Comparison of ENCODE assay signal across 20 cellular contexts in genomic region chr2:231519975-231520555, GRCh38. TPM values are rescaled to one million over a fixed set of nuclear protein-coding genes. Genes with fewer than 3 reads are reported as not detected.
DNase-seq lines count a peak whose midpoint lies in the region; ATAC-seq and TF ChIP-seq lines count a peak whose summit lies in the region.
"Had no signal": no experiment of that assay in that cellular context is flagged by ENCODE, and none has a peak within 500 bp of the region (broad histone marks: within the 10 kb centered on the region; RNA-seq: fewer than 3 reads in every experiment).

No MANE protein-coding gene starts in this region.

- peak overlapping the region in 3 of 4 donors; percentile 2 to 51 (median 18) for H3K27ac ChIP-seq in body of pancreas
- H3K27ac ChIP-seq in mesenchymal stem cell (ENCODE audit: low read length, poor library complexity, severe bottlenecking): no peak overlapping the region
- no peak overlapping the region for H3K27ac ChIP-seq in sigmoid colon
- H3K27ac ChIP-seq: 22Rv1, HL-60 had no signal

- TF ChIP-seq POLR2A in body of pancreas (IDR thresholded peaks at IDR 0.05): no peak
- no peak for TF ChIP-seq POLR2A in sigmoid colon (IDR thresholded peaks at IDR 0.05)

- H3K4me2 ChIP-seq in mesenchymal stem cell (ENCODE audit: low read length, poor library complexity, severe bottlenecking): no peak overlapping the region

- peak; percentile 56 for ATAC-seq in body of pancreas

- peak; percentile 52 for DNase-seq in activated CD8-positive, alpha-beta memory T cell treated with anti-CD3 and anti-CD28 coated beads for 24 hours
- no peak for DNase-seq in activated CD8-positive, alpha-beta memory T cell treated with anti-CD3 and anti-CD28 coated beads, Interleukin-2, amount 50 U/mL, for 4 hours
- DNase-seq in body of pancreas: peak in 3 of 4 donors; percentile 34 to 57 (median 38)
- no peak for DNase-seq in mesenchymal stem cell
- DNase-seq in sigmoid colon: peak; percentile 30
- no peak for DNase-seq in NCI-H1417 (lab: John Stamatoyannopoulos, UW)
- no peak for DNase-seq in pons (ENCODE audit: low spot score)
- DNase-seq in dedifferentiated amniotic fluid mesenchymal stem cell (ENCODE audit: extremely low spot score): no peak
- DNase-seq: GDM1; H7; HFFc6; NCI-H1105; NCI-H1694; NK-92 treated with Interleukin-12 subunit alpha and Interleukin-12 subunit beta, amount 100 ng/mL, for 24 hours; Right ventricle myocardium superior had no signal

- H3K27me3 ChIP-seq in body of pancreas (no peaks in the 10 kb centered on the region), mesenchymal stem cell (ENCODE audit: control insufficient read depth in 1 of 2, insufficient read depth in 1 of 2, low read length in 2 of 2) (peaks cover 0 to 11% of the 10 kb centered on the region in 2 experiments), sigmoid colon (no peaks in the 10 kb centered on the region)

- H3K4me3 ChIP-seq in body of pancreas (no peak overlapping the region), mesenchymal stem cell (ENCODE audit: insufficient read depth in 1 of 2, low read depth in 1 of 2, low read length in 2 of 2) (no peak overlapping the region), sigmoid colon (no peak overlapping the region)

- H2BK120ac ChIP-seq in mesenchymal stem cell (ENCODE audit: low read depth, low read length): no peak overlapping the region

- peaks cover 41% of the 10 kb centered on the region for H3K4me1 ChIP-seq in body of pancreas
- H3K4me1 ChIP-seq in mesenchymal stem cell (ENCODE audit: control insufficient read depth, insufficient read depth, low read depth, low read length): no peaks in the 10 kb centered on the region
- peaks cover 0 to under 1% (median under 1%) of the 10 kb centered on the region in 4 donors for H3K4me1 ChIP-seq in sigmoid colon

- no peak overlapping the region for H2BK15ac ChIP-seq in mesenchymal stem cell (ENCODE audit: low read depth, poor library complexity, severe bottlenecking)

- 32 to 36% methylated on average over 4 of the region's 4 CpGs for WGBS in body of pancreas, 2 donors
- WGBS in mesenchymal stem cell: 77% methylated on average over 4 of the region's 4 CpGs
- 66 to 78% methylated on average over 4 of the region's 4 CpGs for WGBS in sigmoid colon, 2 donors

- no peaks in the 10 kb centered on the region for H3K79me1 ChIP-seq in mesenchymal stem cell (replicated peaks; ENCODE audit: low read length, poor library complexity, severe bottlenecking)

- no peak for TF ChIP-seq EP300 in sigmoid colon (IDR thresholded peaks at IDR 0.05)

- no peak overlapping the region for H3K9ac ChIP-seq in mesenchymal stem cell (ENCODE audit: low read length)

- H3K4ac ChIP-seq in mesenchymal stem cell (ENCODE audit: low read depth in 1 of 2, low read length in 2 of 2): no peak overlapping the region

- H2BK12ac ChIP-seq in mesenchymal stem cell (ENCODE audit: low read length in 2 of 2): no peak overlapping the region

- no peak overlapping the region for H2AK5ac ChIP-seq in mesenchymal stem cell (ENCODE audit: low read length, severe bottlenecking)

- H3K23ac ChIP-seq in mesenchymal stem cell (ENCODE audit: low read length in 2 of 2): no peak overlapping the region

- no peak overlapping the region for H4K91ac ChIP-seq in mesenchymal stem cell (ENCODE audit: low read length)

- H2AFZ ChIP-seq in mesenchymal stem cell (ENCODE audit: low read depth, low read length): no peak overlapping the region

- intact Hi-C loops in body of pancreas (cut with DNase I): no loop called here
- intact Hi-C loops in sigmoid colon (cut with DNase I): loop anchor here (5.0 kb wide), 1 partner anchor 37 kb away; no protein-coding TSS in a partner anchor

- H3K9me3 ChIP-seq in body of pancreas (no peaks in the 10 kb centered on the region), mesenchymal stem cell (ENCODE audit: control insufficient read depth, low read length) (no peaks in the 10 kb centered on the region), sigmoid colon (no peaks in the 10 kb centered on the region)

- TF ChIP-seq CTCF in body of pancreas (IDR thresholded peaks at IDR 0.05) (no peak), sigmoid colon (IDR thresholded peaks at IDR 0.05) (no peak)

- H3K36me3 ChIP-seq in body of pancreas (replicated peaks in 1 of 2; ENCODE audit: insufficient read depth in 1 of 2, low read depth in 2 of 2): no peaks in the 10 kb centered on the region
- no peaks in the 10 kb centered on the region for H3K36me3 ChIP-seq in mesenchymal stem cell (ENCODE audit: control insufficient read depth in 1 of 2, insufficient read depth in 2 of 2, low read depth in 1 of 2, low read length in 2 of 2)
- no peaks in the 10 kb centered on the region for H3K36me3 ChIP-seq in sigmoid colon

- H4K8ac ChIP-seq in mesenchymal stem cell (ENCODE audit: low read length): peak overlapping the region; percentile 64

- no peak overlapping the region for H2BK5ac ChIP-seq in mesenchymal stem cell (ENCODE audit: low read depth, low read length, poor library complexity, severe bottlenecking)

- H3K18ac ChIP-seq in mesenchymal stem cell (ENCODE audit: low read depth in 1 of 2, low read length in 2 of 2): no peak overlapping the region

- H3K14ac ChIP-seq in mesenchymal stem cell (ENCODE audit: low read length in 2 of 2): no peak overlapping the region

RNA-seq across cellular contexts. Expression of gene NMUR1, which starts 10.2 kb away (rescaled TPM):
- total RNA-seq in body of pancreas (1 to 10 TPM; 2.3 to 6.3 TPM), sigmoid colon (under 1 TPM in 3 of 4 donors, not detected in 1; 0.14 to 0.36 (median 0.16) TPM)
- polyA plus RNA-seq in mesenchymal stem cell (2013, experiment 1 of 2): 0.14 TPM
- 0.15 TPM for polyA plus RNA-seq in mesenchymal stem cell (2013, experiment 2 of 2)
- polyA plus RNA-seq in sigmoid colon: under 1 TPM in 2 of 3 donors, not detected in 1; 0.23 to 0.28 TPM
- total RNA-seq: HFFc6, LHCN-M2, NCI-H460 had no signal
- polyA plus RNA-seq: CD14-positive monocyte had no signal

RNA-seq across cellular contexts. Expression of gene NCL, which starts 55.8 kb away (rescaled TPM):
- 100 to 1,000 TPM; 108 to 159 TPM for total RNA-seq in body of pancreas
- 256 TPM for polyA plus RNA-seq in mesenchymal stem cell (2013, experiment 1 of 2)
- 256 TPM for polyA plus RNA-seq in mesenchymal stem cell (2013, experiment 2 of 2)
- total RNA-seq in sigmoid colon: 100 to 1,000 TPM; 100 to 227 (median 126) TPM
- 100 to 1,000 TPM in 2 of 3 donors, 10 to 100 TPM in 1; 82.1 to 273 (median 112) TPM for polyA plus RNA-seq in sigmoid colon

Comparison
In these comparisons a context has a peak if more than half of its experiments do, and no peak if none do; other contexts are left out.
1. DNase-seq: peak in activated CD8-positive, alpha-beta memory T cell treated with anti-CD3 and anti-CD28 coated beads for 24 hours (single experiment), body of pancreas (3 of 4) and sigmoid colon (single experiment); none in activated CD8-positive, alpha-beta memory T cell treated with anti-CD3 and anti-CD28 coated beads, Interleukin-2, amount 50 U/mL, for 4 hours (single experiment), mesenchymal stem cell (single experiment), NCI-H1417 (0 of 3), pons (single experiment) and dedifferentiated amniotic fluid mesenchymal stem cell (single experiment).
2. H3K27ac ChIP-seq: peak in body of pancreas (3 of 4); none in mesenchymal stem cell (single experiment) and sigmoid colon (0 of 4).